Comparison of ENCODE assay signal across 2 cellular contexts in genomic region chr14:32080001-32080510, GRCh38.
TF ChIP-seq lines count a peak whose summit lies in the region.

No MANE protein-coding gene starts in this region.

TF ChIP-seq in SK-N-SH, 30 proteins besides CTCF, POLR2A, EP300 and RAD21:
- no peak for TF ChIP-seq YY1 (IDR thresholded peaks at IDR 0.05; ENCODE audit: low read depth)
- no peak for TF ChIP-seq EZH2phosphoT487 (IDR thresholded peaks at IDR 0.05; ENCODE audit: borderline replicate concordance, low read depth)
- no peak for TF ChIP-seq FOXM1 (IDR thresholded peaks at IDR 0.05; ENCODE audit: low read depth)
- TF ChIP-seq PBX3 (IDR thresholded peaks at IDR 0.05) = no peak
- TF ChIP-seq GABPA (IDR thresholded peaks at IDR 0.05; ENCODE audit: low read depth) = no peak
- TF ChIP-seq FOXJ3 (CRISPR knock-in tag; IDR thresholded peaks at IDR 0.05) = no peak
- TF ChIP-seq ZBTB33 (IDR thresholded peaks at IDR 0.05; ENCODE audit: borderline replicate concordance, low read depth) = no peak
- TF ChIP-seq FOSL2 (IDR thresholded peaks at IDR 0.05; ENCODE audit: borderline replicate concordance, low read depth) = no peak
- TF ChIP-seq GATA2 (CRISPR knock-in tag; IDR thresholded peaks at IDR 0.05) = no peak
- TF ChIP-seq SMC3 (IDR thresholded peaks at IDR 0.05; ENCODE audit: low read depth, low read length) = no peak
- no peak for TF ChIP-seq RCOR1 (IDR thresholded peaks at IDR 0.05; ENCODE audit: low read length)
- no peak for TF ChIP-seq JUND (IDR thresholded peaks at IDR 0.05)
- TF ChIP-seq POLR2AphosphoS5 (IDR thresholded peaks at IDR 0.05; ENCODE audit: low read depth, low read length) = no peak
- TF ChIP-seq TAF1 (IDR thresholded peaks at IDR 0.05; ENCODE audit: borderline replicate concordance, low read depth, low read length) = no peak
- TF ChIP-seq IRF3 (IDR thresholded peaks at IDR 0.05; ENCODE audit: low read depth, low read length) = no peak
- TF ChIP-seq RFX5 (IDR thresholded peaks at IDR 0.05; ENCODE audit: low read length) = no peak
- no peak for TF ChIP-seq MEF2A (IDR thresholded peaks at IDR 0.05; ENCODE audit: borderline replicate concordance, low read depth)
- no peak for TF ChIP-seq MXI1 (IDR thresholded peaks at IDR 0.05; ENCODE audit: low read depth, low read length)
- TF ChIP-seq MAX (IDR thresholded peaks at IDR 0.05; ENCODE audit: low read depth) = no peak
- no peak for TF ChIP-seq USF2 (IDR thresholded peaks at IDR 0.05; ENCODE audit: borderline replicate concordance, low read depth, low read length)

TF ChIP-seq in SK-N-SH treated with all-trans-retinoic acid at 6 μM for 48 hours, 23 proteins besides CTCF, POLR2A, EP300 and RAD21:
- TF ChIP-seq GLIS3 (CRISPR knock-in tag; IDR thresholded peaks at IDR 0.05) = no peak
